1 cellular context compared by ENCODE assay signal in genomic region chr1:167496962-167497619, GRCh38.
TF ChIP-seq lines count a peak whose summit lies in the region.

No MANE protein-coding gene starts in this region.

TF ChIP-seq in HepG2, 621 proteins besides CTCF, POLR2A, EP300 and RAD21:
- TF ChIP-seq MED1 (CRISPR knock-in tag; IDR thresholded peaks at IDR 0.05), result no peak
- no peak for TF ChIP-seq ZNF530 (CRISPR knock-in tag; IDR thresholded peaks at IDR 0.05; ENCODE audit: low read depth)
- TF ChIP-seq SSRP1 (CRISPR knock-in tag; IDR thresholded peaks at IDR 0.05), result no peak
- 0 out of 2 replicates have a peak, but pooled peaks have one; percentile 51 for TF ChIP-seq CBX2 (IDR thresholded peaks at IDR 0.05; ENCODE audit: low read depth, low read length)
- TF ChIP-seq CBX2 (CRISPR knock-in tag; IDR thresholded peaks at IDR 0.05; ENCODE audit: low read depth), result no peak
- TF ChIP-seq ZNF143 (CRISPR knock-in tag; IDR thresholded peaks at IDR 0.05), result no peak
- TF ChIP-seq ZNF615 (CRISPR knock-in tag; IDR thresholded peaks at IDR 0.05; ENCODE audit: borderline replicate concordance), result no peak
- TF ChIP-seq ZNF280D (CRISPR knock-in tag; IDR thresholded peaks at IDR 0.05), result no peak
- no peak for TF ChIP-seq HMGA1 (CRISPR knock-in tag; conservative IDR thresholded peaks at IDR 0.05)
